In genomic region chr21:43315244-43316137, GRCh38 we compare ENCODE assay signal across 13 cellular contexts.
DNase-seq lines count a peak whose midpoint lies in the region; ATAC-seq, FAIRE-seq and TF ChIP-seq lines count a peak whose summit lies in the region.
"Had no signal": no experiment of that assay in that cellular context is flagged by ENCODE, and none has a peak within 500 bp of the region (broad histone marks: within the 10 kb centered on the region; RNA-seq: fewer than 3 reads in every experiment).

No MANE protein-coding gene starts in this region.

- H3K79me2 ChIP-seq in GM23338 (replicated peaks; ENCODE audit: insufficient read depth) (no peaks in the 10 kb centered on the region), GM12878 (ENCODE audit: control insufficient read depth, insufficient read depth, low read length) (no peaks in the 10 kb centered on the region)

- H3K27me3 ChIP-seq in GM23338 (ENCODE audit: insufficient read depth) (no peaks in the 10 kb centered on the region), GM12878 (replicated peaks in 1 of 2; ENCODE audit: control insufficient read depth in 2 of 2, insufficient read depth in 2 of 2, low read length in 1 of 2) (no peaks in the 10 kb centered on the region)

- no peaks in the 10 kb centered on the region for H3F3A ChIP-seq in GM23338 (replicated peaks; ENCODE audit: low read depth)

- 74% methylated on average over 27 of the region's 27 CpGs for WGBS in GM12878 (ENCODE audit: insufficient coverage, insufficient replicate concordance, low lambda C conversion rate, missing lambda C conversion rate)

- H3K4me1 ChIP-seq in GM23338 (ENCODE audit: insufficient read depth) (peaks cover 19% of the 10 kb centered on the region), GM12878 (ENCODE audit: control insufficient read depth, insufficient read depth, low read length) (peaks cover 37% of the 10 kb centered on the region)

- SMC1A ChIA-PET in GM12878 (lab: Charles Lee; ENCODE audit: uncharacterized antibody, unreplicated experiment), result interaction anchor here (0.6 to 1.1 kb wide), 2 partner anchors 38 to 41 kb away, joined by 3 read pairs; no protein-coding TSS in a partner anchor

- ATAC-seq in GM23338, result peak; percentile 15; the same call in 2 of the 3 replicates
- no peak for ATAC-seq in GM12878
- ATAC-seq in GM18873 (IDR thresholded peaks at IDR 0.05; ENCODE audit: low FRiP score, unreplicated experiment), result no peak

- no peak overlapping the region for H3K4me3 ChIP-seq in GM23338
- no peak overlapping the region for H3K4me3 ChIP-seq in GM12878

- POLR2A ChIA-PET in activated CD4-positive, alpha-beta memory T cell treated with anti-CD3 and anti-CD28 coated beads, Interleukin-2, amount 10 ng/mL, durations not matched to agents 7 days and 5 days (lab: Charles Lee), result no interaction called here
- POLR2A ChIA-PET in activated CD4-positive, alpha-beta memory T cell treated with anti-CD3 and anti-CD28 coated beads for 36 hours (lab: Charles Lee), result no interaction called here
- POLR2A ChIA-PET in GM12878 (lab: Charles Lee), result no interaction called here

- in situ Hi-C loops in GM12878 (cut with MboI) (no loop called here), GM13977 (cut with MboI; ENCODE audit: low pct_unique_long_range_greater_than_20kb, low sequenced_read_pairs, unreplicated experiment) (no loop called here)

- no peaks in the 10 kb centered on the region for H3K9me2 ChIP-seq in GM23338 (ENCODE audit: insufficient read depth)

- H3K9ac ChIP-seq in GM12878 (ENCODE audit: control insufficient read depth, insufficient read depth, low read length), result no peak overlapping the region

- no peak overlapping the region for H3K4me2 ChIP-seq in GM23338
- H3K4me2 ChIP-seq in GM12878 (ENCODE audit: control insufficient read depth, insufficient read depth), result no peak overlapping the region

- no peaks in the 10 kb centered on the region for H3K36me3 ChIP-seq in GM23338 (ENCODE audit: insufficient read depth)
- no peaks in the 10 kb centered on the region for H3K36me3 ChIP-seq in GM12878 (ENCODE audit: control insufficient read depth in 2 of 2, insufficient read depth in 2 of 2, low read length in 1 of 2)

- H3K4me1 Mint-ChIP-seq in activated CD4-positive, alpha-beta memory T cell treated with anti-CD3 and anti-CD28 coated beads, Interleukin-2, amount 10 ng/mL, durations not matched to agents 7 days and 5 days, result no peaks in the 10 kb centered on the region
- H3K4me1 Mint-ChIP-seq in activated CD4-positive, alpha-beta memory T cell treated with anti-CD3 and anti-CD28 coated beads for 36 hours (ENCODE audit: low read depth), result no peaks in the 10 kb centered on the region
- peaks cover 34% of the 10 kb centered on the region for H3K4me1 Mint-ChIP-seq in GM23338
- peaks cover 14% of the 10 kb centered on the region for H3K4me1 Mint-ChIP-seq in neural crest cell

- TF ChIP-seq EP300 in GM12878 (IDR thresholded peaks at IDR 0.05; ENCODE audit: borderline replicate concordance in 1 of 2, control insufficient read depth in 1 of 2, low read depth in 2 of 2, low read length in 2 of 2), result no peak

- peaks cover 3% of the 10 kb centered on the region for H3K27me3 Mint-ChIP-seq in activated CD4-positive, alpha-beta memory T cell treated with anti-CD3 and anti-CD28 coated beads, Interleukin-2, amount 10 ng/mL, durations not matched to agents 7 days and 5 days
- peaks cover 12% of the 10 kb centered on the region for H3K27me3 Mint-ChIP-seq in activated CD4-positive, alpha-beta memory T cell treated with anti-CD3 and anti-CD28 coated beads for 36 hours
- H3K27me3 Mint-ChIP-seq in GM23338 (ENCODE audit: insufficient read depth, low read depth, poor library complexity) (peaks cover 24% of the 10 kb centered on the region), neural crest cell (ENCODE audit: low read depth) (no peaks in the 10 kb centered on the region)

- CTCF ChIA-PET in activated CD4-positive, alpha-beta memory T cell treated with anti-CD3 and anti-CD28 coated beads, Interleukin-2, amount 10 ng/mL, durations not matched to agents 7 days and 5 days (lab: Charles Lee), result no interaction called here
- CTCF ChIA-PET in activated CD4-positive, alpha-beta memory T cell treated with anti-CD3 and anti-CD28 coated beads for 36 hours (lab: Charles Lee), result no interaction called here
- CTCF ChIA-PET in GM12878 (lab: Yijun Ruan, JAX), result interaction anchor here (1.2 kb wide), 1 partner anchor 330 kb away, joined by 3 read pairs; no protein-coding TSS in a partner anchor

- no peaks in the 10 kb centered on the region for H3K36me3 Mint-ChIP-seq in activated CD4-positive, alpha-beta memory T cell treated with anti-CD3 and anti-CD28 coated beads, Interleukin-2, amount 10 ng/mL, durations not matched to agents 7 days and 5 days (ENCODE audit: low read depth)
- no peaks in the 10 kb centered on the region for H3K36me3 Mint-ChIP-seq in activated CD4-positive, alpha-beta memory T cell treated with anti-CD3 and anti-CD28 coated beads for 36 hours
- H3K36me3 Mint-ChIP-seq in GM23338 (ENCODE audit: low read depth) (peaks cover 16% of the 10 kb centered on the region), neural crest cell (ENCODE audit: low read depth) (no peaks in the 10 kb centered on the region)

- peak; percentile 23 for DNase-seq in activated CD4-positive, alpha-beta memory T cell treated with anti-CD3 and anti-CD28 coated beads, Interleukin-2, amount 10 ng/mL, durations not matched to agents 7 days and 5 days
- no peak for DNase-seq in activated CD4-positive, alpha-beta memory T cell treated with anti-CD3 and anti-CD28 coated beads for 36 hours
- no peak for DNase-seq in GM23338 (ENCODE audit: low spot score)
- no peak for DNase-seq in GM12878 (ENCODE audit: low read depth, low spot score)
- DNase-seq in neural crest cell (ENCODE audit: low read depth, low spot score), result no peak
- no peak for DNase-seq in GM13977 (ENCODE audit: low spot score)
- DNase-seq in NCI-H446 treated with DMSO at 0.1 percent for 48 hours (lab: John Stamatoyannopoulos, UW), result no peak
- DNase-seq: activated CD4-positive, CD25-positive, alpha-beta regulatory T cell; NCI-H2029; nucleus accumbens; substantia nigra had no signal

- TF ChIP-seq CTCF in GM23338 (conservative IDR thresholded peaks at IDR 0.05; ENCODE audit: low read depth in 2 of 2), result peak; percentile 25 to 46; a peak in 3 of 4 replicates
- peak; percentile 7 to 20 (median 12); a peak in 3 of 6 replicates for TF ChIP-seq CTCF in GM12878 (IDR thresholded peaks at IDR 0.05 in 2 of 3, conservative IDR thresholded peaks at IDR 0.05 in 1 of 3; ENCODE audit: control insufficient read depth in 2 of 3, extremely low read depth in 1 of 3, insufficient read depth in 1 of 3, low read depth in 3 of 3, low read length in 3 of 3)
- TF ChIP-seq CTCF in neural crest cell (conservative IDR thresholded peaks at IDR 0.05), result peak; percentile 15
- TF ChIP-seq CTCF in GM13977 (IDR thresholded peaks at IDR 0.05; ENCODE audit: extremely low read depth, insufficient read depth, missing control alignments), result no peak

- 0 out of 2 replicates have a peak, but pooled peaks have one; percentile 4 for TF ChIP-seq RAD21 in GM12878 (IDR thresholded peaks at IDR 0.05; ENCODE audit: insufficient read depth, low read depth, low read length)

- intact Hi-C loops in activated CD4-positive, alpha-beta memory T cell treated with anti-CD3 and anti-CD28 coated beads for 36 hours (cut with micrococcal nuclease), result no loop called here
- intact Hi-C loops in GM12878 (cut with micrococcal nuclease; ENCODE audit: unreplicated experiment), result no loop called here

- no peak for TF ChIP-seq POLR2A in GM12878 (IDR thresholded peaks at IDR 0.05; ENCODE audit: low read depth, low read length)

- H3K9me3 ChIP-seq in GM12878 (replicated peaks; ENCODE audit: control insufficient read depth, insufficient read depth, low read length), result peaks cover 4% of the 10 kb centered on the region; the same call in 1 of the 3 replicates

- BruUV-seq in GM12878 (replicated peaks; lab: Mats Ljungman, UMichigan), result no TSS peak

- H2AFZ ChIP-seq in GM23338 (peak overlapping the region; percentile 66; the same call in 1 of the 2 replicates), GM12878 (ENCODE audit: control insufficient read depth, low read depth, low read length) (no peak overlapping the region)

- no peak for FAIRE-seq in GM12878 (lab: Jason Lieb, UNC)
- FAIRE-seq: RCC 7860 had no signal

- H3K27ac ChIP-seq in GM23338 (ENCODE audit: low read depth) (no peak overlapping the region), GM12878 (ENCODE audit: control insufficient read depth, insufficient read depth) (no peak overlapping the region)

- no peaks in the 10 kb centered on the region for H3K9me3 Mint-ChIP-seq in activated CD4-positive, alpha-beta memory T cell treated with anti-CD3 and anti-CD28 coated beads, Interleukin-2, amount 10 ng/mL, durations not matched to agents 7 days and 5 days
- H3K9me3 Mint-ChIP-seq in activated CD4-positive, alpha-beta memory T cell treated with anti-CD3 and anti-CD28 coated beads for 36 hours, result peaks cover 12% of the 10 kb centered on the region
- peaks cover 21% of the 10 kb centered on the region for H3K9me3 Mint-ChIP-seq in GM23338
- H3K9me3 Mint-ChIP-seq in neural crest cell, result no peaks in the 10 kb centered on the region

- no peak overlapping the region for H3K4me3 Mint-ChIP-seq in activated CD4-positive, alpha-beta memory T cell treated with anti-CD3 and anti-CD28 coated beads, Interleukin-2, amount 10 ng/mL, durations not matched to agents 7 days and 5 days
- no peak overlapping the region for H3K4me3 Mint-ChIP-seq in activated CD4-positive, alpha-beta memory T cell treated with anti-CD3 and anti-CD28 coated beads for 36 hours
- H3K4me3 Mint-ChIP-seq in GM23338 (no peak overlapping the region), neural crest cell (no peak overlapping the region)

- H3K27ac Mint-ChIP-seq in activated CD4-positive, alpha-beta memory T cell treated with anti-CD3 and anti-CD28 coated beads, Interleukin-2, amount 10 ng/mL, durations not matched to agents 7 days and 5 days, result no peak overlapping the region
- H3K27ac Mint-ChIP-seq in activated CD4-positive, alpha-beta memory T cell treated with anti-CD3 and anti-CD28 coated beads for 36 hours, result no peak overlapping the region
- H3K27ac Mint-ChIP-seq in GM23338, result no peak overlapping the region
- peak overlapping the region; percentile 62 for H3K27ac Mint-ChIP-seq in neural crest cell (ENCODE audit: unreplicated experiment)

- H4K20me1 ChIP-seq in GM23338 (replicated peaks; ENCODE audit: insufficient read depth), result no peaks in the 10 kb centered on the region
- no peaks in the 10 kb centered on the region for H4K20me1 ChIP-seq in GM12878 (ENCODE audit: control insufficient read depth, insufficient read depth)

- RAD21 ChIA-PET in GM12878 (lab: Charles Lee; ENCODE audit: unreplicated experiment), result interaction anchor here (0.6 to 1.0 kb wide), 2 partner anchors 330 to 345 kb away, joined by 3 read pairs; no protein-coding TSS in a partner anchor

TF ChIP-seq in GM23338, 12 proteins besides CTCF, POLR2A, EP300 and RAD21 (continues in another document):
- TF ChIP-seq POLR2AphosphoS5 (IDR thresholded peaks at IDR 0.05; ENCODE audit: low read depth), result no peak
- TF ChIP-seq CREB1 (CRISPR knock-in tag; IDR thresholded peaks at IDR 0.05; ENCODE audit: low read depth), result no peak

TF ChIP-seq in GM12878, 131 proteins besides CTCF, POLR2A, EP300 and RAD21:
- no peak for TF ChIP-seq BHLHE40 (IDR thresholded peaks at IDR 0.05; ENCODE audit: borderline replicate concordance in 1 of 2, low read depth in 2 of 2, low read length in 1 of 2)
- peak; percentile 2; the same call in 1 of the 2 replicates for TF ChIP-seq SMC3 (IDR thresholded peaks at IDR 0.05; ENCODE audit: borderline replicate concordance, low read length)
TF ChIP-seq in GM12878: peak in this region for 1.
